ENCODE assay signal across 1 cellular context in the genomic region with DNA sequence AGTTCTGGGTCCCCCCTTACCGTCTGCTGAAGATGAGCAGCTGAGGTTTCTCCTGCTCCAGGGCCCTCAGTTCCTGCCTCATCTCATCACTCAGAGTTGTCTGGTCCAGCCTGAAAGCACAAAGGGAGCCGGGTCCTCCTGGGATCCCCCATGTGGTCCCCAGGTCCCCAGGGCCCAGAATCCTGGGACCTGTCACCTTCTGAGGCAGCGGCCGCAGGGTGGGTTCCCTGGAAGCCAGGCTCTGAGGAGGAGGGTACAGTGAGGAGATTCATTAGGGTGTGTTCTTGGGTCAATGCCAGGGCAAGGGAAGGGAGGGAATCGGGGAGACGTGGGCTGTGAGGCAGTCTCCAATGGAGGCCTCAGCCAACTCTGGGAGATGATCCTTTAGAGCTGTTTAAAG.
TF ChIP-seq lines count a peak whose summit lies in the region.

No MANE protein-coding gene starts in this region.

TF ChIP-seq in H1, 55 proteins besides CTCF, POLR2A, EP300 and RAD21:
- no peak for TF ChIP-seq CHD1 (IDR thresholded peaks at IDR 0.05; ENCODE audit: low read depth, low read length)
- TF ChIP-seq CHD7 (IDR thresholded peaks at IDR 0.05; ENCODE audit: insufficient replicate concordance, low read length) = no peak
- TF ChIP-seq BACH1 (IDR thresholded peaks at IDR 0.05; ENCODE audit: low read length) = no peak
- no peak for TF ChIP-seq BCL11A (IDR thresholded peaks at IDR 0.05; ENCODE audit: low read depth in 2 of 2, low read length in 2 of 2)
- no peak for TF ChIP-seq FOSL1 (IDR thresholded peaks at IDR 0.05; ENCODE audit: insufficient read depth, low read depth, low read length)
- TF ChIP-seq RFX5 (IDR thresholded peaks at IDR 0.05; ENCODE audit: borderline replicate concordance, low read depth, low read length) = no peak
- no peak for TF ChIP-seq HDAC6 (IDR thresholded peaks at IDR 0.05; ENCODE audit: low read depth, low read length)
- TF ChIP-seq BRCA1 (IDR thresholded peaks at IDR 0.05; ENCODE audit: low read depth, low read length) = no peak
- no peak for TF ChIP-seq EZH2 (IDR thresholded peaks at IDR 0.05; ENCODE audit: low read depth, low read length, severe bottlenecking)
- no peak for TF ChIP-seq CTBP2 (IDR thresholded peaks at IDR 0.05; ENCODE audit: borderline replicate concordance, insufficient read depth, insufficient read length, low read length)
- TF ChIP-seq CBX8 (IDR thresholded peaks at IDR 0.05; ENCODE audit: borderline replicate concordance, low read depth, low read length) = no peak
TF ChIP-seq in H1: peak in this region for 0.
